Comparison of ENCODE assay signal across 9 cellular contexts in genomic region chr1:243505986-243506689, GRCh38.
A peak's percentile ranks its signal among the peaks of the same experiment; 100 is the strongest.
DNase-seq lines count a peak whose midpoint lies in the region; ATAC-seq and TF ChIP-seq lines count a peak whose summit lies in the region.
"Had no signal": no experiment of that assay in that cellular context is flagged by ENCODE, and none has a peak within 500 bp of the region (broad histone marks: within the 10 kb centered on the region; RNA-seq: fewer than 3 reads in every experiment).

No MANE protein-coding gene starts in this region.

- H4K5ac ChIP-seq in H9 (ENCODE audit: insufficient read length, low read depth, low read length) = no peak overlapping the region

- no peaks in the 10 kb centered on the region for H3K27me3 ChIP-seq in H9 (ENCODE audit: insufficient read depth, low read length)
- no peaks in the 10 kb centered on the region for H3K27me3 ChIP-seq in Karpas-422 (ENCODE audit: low read length)

- no peaks in the 10 kb centered on the region for H3K9me2 ChIP-seq in Karpas-422 (replicated peaks; ENCODE audit: insufficient read depth, low read length)

- H3K4me3 Mint-ChIP-seq in H9 (no peak overlapping the region), naive B cell (peak overlapping the region in 7 of 8 donors; percentile 17 to 89 (median 73))

- no peak overlapping the region for H3K23ac ChIP-seq in H9 (ENCODE audit: insufficient read length, low read depth, low read length)

- no peak overlapping the region for H2AFZ ChIP-seq in H9 (ENCODE audit: low read length)
- no peak overlapping the region; the same call in 1 of the 2 replicates for H2AFZ ChIP-seq in Karpas-422 (ENCODE audit: low read length)

- no peak overlapping the region for H2BK12ac ChIP-seq in H9 (ENCODE audit: insufficient read length, low read depth, low read length)

- H3K4me1 ChIP-seq in H9 (ENCODE audit: insufficient read depth, low read length) (peaks cover 10% of the 10 kb centered on the region; the same call in 1 of the 2 replicates), Karpas-422 (ENCODE audit: low read length) (peaks cover 11% of the 10 kb centered on the region)

- no peak overlapping the region for H3K14ac ChIP-seq in H9 (ENCODE audit: insufficient read depth, low read length)

- no peak overlapping the region for H3K4me2 ChIP-seq in H9 (ENCODE audit: insufficient read depth, insufficient read length, low read length)
- no peak overlapping the region for H3K4me2 ChIP-seq in Karpas-422 (ENCODE audit: low read depth, low read length, poor library complexity, severe bottlenecking)

- WGBS in H9 (ENCODE audit: extremely low coverage, insufficient read length, low lambda C conversion rate) = no CpG with 5 or more reads among the region's 10 CpGs

- H3K27ac Mint-ChIP-seq in H9 (peak overlapping the region in 2 of 3 experiments; percentile 41 to 84; a peak in 2 of 7 replicates), naive B cell (peak overlapping the region; percentile 30 to 86 (median 66))

- H3K18ac ChIP-seq in H9 (ENCODE audit: insufficient read length, low read depth, low read length) = no peak overlapping the region

- H3K36me3 Mint-ChIP-seq in H9 (ENCODE audit: insufficient read depth in 1 of 3, low read depth in 3 of 3) = peaks cover 8 to 13% (median 10%) of the 10 kb centered on the region in 3 experiments; a peak in 6 of 7 replicates
- peaks cover 9 to 12% of the 10 kb centered on the region in 2 donors for H3K36me3 Mint-ChIP-seq in naive B cell

- peaks cover 27 to 36% of the 10 kb centered on the region in 2 experiments for H3K4me1 Mint-ChIP-seq in H9
- peaks cover 37 to 42% (median 40%) of the 10 kb centered on the region in 3 donors for H3K4me1 Mint-ChIP-seq in naive B cell

- DNase-seq in H9 (no peak), RPMI7951 (ENCODE audit: low read depth) (peak; percentile 44), naive B cell (peak; percentile 30), Karpas-422 (no peak), cerebellar nuclear complex (lab: John Stamatoyannopoulos, UW) (no peak), HT-29 (ENCODE audit: low spot score) (no peak)
- DNase-seq: T1000 had no signal

- H3K27me3 Mint-ChIP-seq in H9 (ENCODE audit: low read depth) (no peaks in the 10 kb centered on the region), naive B cell (no peaks in the 10 kb centered on the region)

- H4K20me1 ChIP-seq in H9 (ENCODE audit: control insufficient read depth, insufficient read depth, insufficient read length) (no peaks in the 10 kb centered on the region), Karpas-422 (ENCODE audit: insufficient read depth, low read depth, low read length) (no peaks in the 10 kb centered on the region)

- H3K56ac ChIP-seq in H9 (ENCODE audit: insufficient read length, low read depth, low read length) = no peak overlapping the region

- no peak overlapping the region for H3T11ph ChIP-seq in H9 (ENCODE audit: low read length)

- no peak overlapping the region for H2BK5ac ChIP-seq in H9 (ENCODE audit: insufficient read length, low read length)

- H3K9me3 ChIP-seq in H9 (ENCODE audit: control insufficient read depth, low read depth, low read length) (no peaks in the 10 kb centered on the region), Karpas-422 (ENCODE audit: low read length) (no peaks in the 10 kb centered on the region)

- no peak overlapping the region for H3K9ac ChIP-seq in H9 (ENCODE audit: extremely low read depth, insufficient read length, low read length)
- H3K9ac ChIP-seq in Karpas-422 (ENCODE audit: low read length) = no peak overlapping the region

- H3K23me2 ChIP-seq in H9 (ENCODE audit: insufficient read length, low read depth, low read length, poor library complexity, severe bottlenecking) = no peaks in the 10 kb centered on the region

- H4K91ac ChIP-seq in H9 (ENCODE audit: insufficient read length, low read depth, low read length) = no peak overlapping the region

- H3K9me3 Mint-ChIP-seq in H9 (no peaks in the 10 kb centered on the region), naive B cell (no peaks in the 10 kb centered on the region)

- ATAC-seq in GM18511 (IDR thresholded peaks at IDR 0.05; ENCODE audit: unreplicated experiment) (peak; percentile 58), naive B cell (ENCODE audit: low read depth in 2 of 2) (peak; percentile 46 to 48), HG03025 (IDR thresholded peaks at IDR 0.05; ENCODE audit: low FRiP score, unreplicated experiment) (no peak)

- no peak for TF ChIP-seq CTCF in H9 (conservative IDR thresholded peaks at IDR 0.05)

- H4K8ac ChIP-seq in H9 (replicated peaks; ENCODE audit: insufficient read length, low read depth, low read length) = no peak overlapping the region

- no peaks in the 10 kb centered on the region for H3K36me3 ChIP-seq in Karpas-422 (ENCODE audit: insufficient read depth, low read length)

- no peak overlapping the region for H3K4me3 ChIP-seq in Karpas-422 (ENCODE audit: low read length)

- no peak overlapping the region for H2BK120ac ChIP-seq in H9 (ENCODE audit: low read depth, low read length, poor library complexity, severe bottlenecking)

- no peak overlapping the region for H2AK5ac ChIP-seq in H9 (ENCODE audit: insufficient read length, low read length)

- H3K79me1 ChIP-seq in H9 (ENCODE audit: insufficient read depth, low read depth, low read length, poor library complexity, severe bottlenecking) = no peaks in the 10 kb centered on the region

- H2BK15ac ChIP-seq in H9 (ENCODE audit: low read depth, low read length) = no peak overlapping the region

- no peak overlapping the region for H3K4ac ChIP-seq in H9 (ENCODE audit: low read depth, low read length)

- H3K27ac ChIP-seq in H9 (ENCODE audit: insufficient read length, low read depth, low read length) (no peak overlapping the region), Karpas-422 (ENCODE audit: low read length) (no peak overlapping the region)

- no peak overlapping the region for H2BK20ac ChIP-seq in H9 (ENCODE audit: low read depth, low read length, poor library complexity, severe bottlenecking)

- no peaks in the 10 kb centered on the region for H3K79me2 ChIP-seq in H9 (ENCODE audit: insufficient read depth, low read length)
- no peaks in the 10 kb centered on the region for H3K79me2 ChIP-seq in Karpas-422 (ENCODE audit: low read length)

Comparison
In these comparisons a context has a peak if more than half of its experiments do, and no peak if none do; other contexts are left out.
1. DNase-seq: peak in RPMI7951 (single experiment) and naive B cell (single experiment); none in H9 (single experiment), Karpas-422 (single experiment), cerebellar nuclear complex (0 of 2) and HT-29 (single experiment).
2. H3K4me3 Mint-ChIP-seq: peak in naive B cell (7 of 8); none in H9 (0 of 2).